ENCODE assay signal across 8 cellular contexts in the genomic region with DNA sequence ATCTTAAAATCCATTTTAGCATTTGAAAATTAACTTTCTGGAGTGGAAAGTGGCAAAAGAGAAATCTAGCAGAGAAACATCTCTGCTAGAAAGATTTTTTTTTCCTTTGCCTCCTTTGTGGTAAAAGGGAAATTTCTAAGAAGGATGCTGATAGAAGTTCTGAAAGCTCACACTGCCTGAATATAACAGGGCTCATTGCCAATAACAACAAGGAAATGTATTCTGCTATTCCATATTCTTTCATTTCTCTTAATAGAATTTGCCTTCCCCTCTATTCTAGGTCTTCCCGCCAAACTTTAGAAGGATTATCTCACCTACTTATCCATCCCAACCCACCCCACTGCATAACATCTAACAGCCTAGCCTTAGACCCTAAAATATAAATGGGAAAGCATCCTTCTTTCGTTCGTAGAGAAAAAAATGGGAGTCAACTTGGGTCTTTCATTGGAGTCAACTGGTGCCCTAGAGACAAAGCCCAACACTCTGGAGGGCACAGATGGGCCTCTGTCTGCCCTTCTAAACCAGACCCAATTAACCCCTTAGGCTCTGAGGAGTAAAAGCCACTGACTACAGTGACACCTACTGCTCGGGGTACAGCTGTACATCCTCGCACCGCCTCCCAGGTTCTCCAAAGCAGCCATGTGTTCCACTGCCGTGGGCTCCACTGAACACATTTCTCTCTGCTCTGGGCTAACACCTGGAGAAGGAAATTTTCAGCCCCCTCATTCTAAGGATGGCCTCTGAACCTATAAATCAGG.
DNase-seq lines count a peak whose midpoint lies in the region; TF ChIP-seq lines count a peak whose summit lies in the region.

No MANE protein-coding gene starts in this region.

- H3K9me3 ChIP-seq in AG04450 (ENCODE audit: control insufficient read depth, insufficient read depth, low read length) (no peaks in the 10 kb centered on the region), mesodermal cell (ENCODE audit: control insufficient read depth, low read length) (no peaks in the 10 kb centered on the region)

- DNase-seq in AG04450 (ENCODE audit: low read depth, low spot score) = no peak
- DNase-seq in NCI-H460 (ENCODE audit: extremely low read depth, low read depth) = peak; percentile 56
- no peak for DNase-seq in brain microvascular endothelial cell
- DNase-seq in HuH-7.5 (ENCODE audit: low spot score) = no peak
- no peak for DNase-seq in kidney tubule cell (ENCODE audit: low spot score)
- DNase-seq in dedifferentiated amniotic fluid mesenchymal stem cell (ENCODE audit: extremely low spot score) = no peak

- H3K4me3 ChIP-seq in AG04450 (ENCODE audit: low read depth, low read length) (no peak overlapping the region), brain microvascular endothelial cell (ENCODE audit: low read depth, low read length) (peak overlapping the region; percentile 1), mesodermal cell (ENCODE audit: extremely low read depth, insufficient read depth, low read length, poor library complexity, severe bottlenecking) (no peak overlapping the region)

- CTCF ChIA-PET in AG04450 (lab: Charles Lee) = interaction anchor here (0.9 to 1.8 kb wide), 7 partner anchors 9 to 393 kb away, joined by 3 to 7 read pairs (median 4); no protein-coding TSS in a partner anchor

- in situ Hi-C loops in brain microvascular endothelial cell (cut with HindIII; ENCODE audit: low pct_ligation_motif_present, low sequenced_read_pairs) = no loop called here

- POLR2A ChIA-PET in AG04450 (lab: Yijun Ruan, JAX) = interaction anchor here (1.2 kb wide), 1 partner anchor 136 kb away, joined by 3 read pairs; no protein-coding TSS in a partner anchor

- TF ChIP-seq CTCF in AG04450 (IDR thresholded peaks at IDR 0.05; ENCODE audit: low read depth, low read length) = peak; percentile 33; the same call in 1 of the 2 replicates
- TF ChIP-seq CTCF in GM12874 (IDR thresholded peaks at IDR 0.05; ENCODE audit: insufficient read depth, low read depth, low read length) = peak; percentile 29; the same call in 1 of the 2 replicates
- peak; percentile 78 for TF ChIP-seq CTCF in brain microvascular endothelial cell (IDR thresholded peaks at IDR 0.05; ENCODE audit: low read depth, low read length, missing control alignments)

- H3K27ac ChIP-seq in AG04450 (ENCODE audit: low read depth, low read length) (no peak overlapping the region), brain microvascular endothelial cell (peak overlapping the region; percentile 58), mesodermal cell (ENCODE audit: low read depth, low read length, severe bottlenecking) (peak overlapping the region; percentile 68)

- H3K36me3 ChIP-seq in brain microvascular endothelial cell (replicated peaks) (no peaks in the 10 kb centered on the region), mesodermal cell (ENCODE audit: control insufficient read depth, insufficient read depth, low read length) (no peaks in the 10 kb centered on the region)

- H3K27me3 ChIP-seq in AG04450 (ENCODE audit: control insufficient read depth, insufficient read depth, low read length) (no peaks in the 10 kb centered on the region), brain microvascular endothelial cell (replicated peaks) (no peaks in the 10 kb centered on the region)

- peaks cover 65% of the 10 kb centered on the region for H3K4me1 ChIP-seq in mesodermal cell (ENCODE audit: control insufficient read depth, insufficient read depth, low read length, poor library complexity, severe bottlenecking)

- 42 to 49% methylated on average over 4 to 5 of the region's 7 CpGs for WGBS in mesodermal cell (ENCODE audit: insufficient coverage in 2 of 2), 2 experiments
